ENCODE assay signal across 23 cellular contexts in the genomic region with DNA sequence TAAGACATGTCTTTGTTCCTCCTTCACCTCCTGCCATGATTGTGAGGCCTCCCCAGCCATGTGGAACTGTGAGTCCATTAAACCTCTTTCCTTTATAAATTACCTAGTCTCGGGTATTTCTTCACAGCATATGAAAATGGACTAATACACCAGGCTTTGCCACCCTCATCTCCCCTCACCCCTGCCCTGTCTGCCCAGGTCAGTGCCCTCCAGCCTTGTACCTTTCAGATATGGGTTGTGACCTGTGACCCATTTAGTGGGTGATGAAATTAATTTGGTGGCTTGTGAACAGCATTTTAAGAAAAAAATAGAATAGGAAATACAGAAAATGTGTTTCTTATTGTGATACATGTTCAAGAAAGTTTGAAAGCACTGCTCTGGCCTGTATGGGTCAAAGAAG. TPM values are rescaled to one million over a fixed set of nuclear protein-coding genes. Genes with fewer than 3 reads are reported as not detected.
A peak's percentile ranks its signal among the peaks of the same experiment; 100 is the strongest.
DNase-seq lines count a peak whose midpoint lies in the region; ATAC-seq and TF ChIP-seq lines count a peak whose summit lies in the region.
"Had no signal": no experiment of that assay in that cellular context is flagged by ENCODE, and none has a peak within 500 bp of the region (broad histone marks: within the 10 kb centered on the region; RNA-seq: fewer than 3 reads in every experiment).

No MANE protein-coding gene starts in this region.

- H3K4me1 Mint-ChIP-seq in mesothelial cell of epicardium: peaks cover 58% of the 10 kb centered on the region
- no peaks in the 10 kb centered on the region for H3K4me1 Mint-ChIP-seq in activated naive CD8-positive, alpha-beta T cell treated with anti-CD3 and anti-CD28 coated beads, Interleukin-2, amount 50 U/mL, for 24 hours

- no peaks in the 10 kb centered on the region for H3K36me3 Mint-ChIP-seq in mesothelial cell of epicardium
- peaks cover under 1% of the 10 kb centered on the region for H3K36me3 Mint-ChIP-seq in activated naive CD8-positive, alpha-beta T cell treated with anti-CD3 and anti-CD28 coated beads, Interleukin-2, amount 50 U/mL, for 24 hours (ENCODE audit: low read depth)
- H3K36me3 Mint-ChIP-seq: natural killer cell treated with Interleukin-12 subunit alpha and Interleukin-12 subunit beta and Interleukin-15 and Interleukin-18, amount 100 ng/mL, for 72 hours had no signal

- ATAC-seq in left ventricle myocardium superior: no peak
- ATAC-seq in activated naive CD8-positive, alpha-beta T cell treated with anti-CD3 and anti-CD28 coated beads, Interleukin-2, amount 50 U/mL, for 24 hours: no peak
- ATAC-seq in GM21619 (IDR thresholded peaks at IDR 0.05; ENCODE audit: unreplicated experiment): no peak
- ATAC-seq: natural killer cell treated with Interleukin-12 subunit alpha and Interleukin-12 subunit beta and Interleukin-15 and Interleukin-18, amount 100 ng/mL, for 72 hours; Right ventricle myocardium inferior had no signal

- DNase-seq in right atrium auricular region (ENCODE audit: low spot score) (peak; percentile 1), left ventricle myocardium superior (no peak), OCI-LY7 (ENCODE audit: low spot score) (no peak), mesothelial cell of epicardium (ENCODE audit: low spot score in 2 of 2, unreplicated experiment in 2 of 2) (no peak), NCI-H82 treated with DMSO at 0.1 percent for 48 hours (lab: John Stamatoyannopoulos, UW; ENCODE audit: unreplicated experiment) (no peak)
- DNase-seq in activated naive CD8-positive, alpha-beta T cell treated with anti-CD3 and anti-CD28 coated beads, Interleukin-2, amount 50 U/mL, for 24 hours: no peak
- DNase-seq: activated CD4-positive, alpha-beta T cell treated with anti-CD3 and anti-CD28 coated beads, Interleukin-2, amount 50 U/mL, for 4 hours; activated gamma-delta T cell treated with Interleukin-2 at 50 U/mL for 16 hours; caudate nucleus; COR-L47; cortex of kidney; Karpas-422; NCI-H2081; NCI-H524 treated with DMSO at 0.1 percent for 48 hours; occipital lobe; SK-N-SH; stimulated activated naive CD4-positive, alpha-beta T cell treated with Interleukin-2 at 50 U/mL for 16 hours had no signal

- H2AFZ ChIP-seq in OCI-LY7 (ENCODE audit: low read length): no peak overlapping the region

- intact Hi-C loops in left ventricle myocardium superior (cut with micrococcal nuclease) (no loop called here), OCI-LY7 (cut with micrococcal nuclease; ENCODE audit: unreplicated experiment) (loop anchor here (2.0 to 5.0 kb wide), 2 partner anchors 70 to 153 kb away; a partner anchor contains a TSS)

- no peaks in the 10 kb centered on the region for H3K27me3 ChIP-seq in right atrium auricular region
- H3K27me3 ChIP-seq: testis had no signal

- POLR2A ChIA-PET in OCI-LY7 (lab: Charles Lee): interaction anchor here (1.0 kb wide), 1 partner anchor 29 kb away, joined by 4 read pairs; no protein-coding TSS in a partner anchor

- no peaks in the 10 kb centered on the region for H3K9me2 ChIP-seq in OCI-LY7 (ENCODE audit: insufficient read depth, low read length)
- H3K9me2 ChIP-seq: SK-N-SH had no signal

- TF ChIP-seq CTCF in right atrium auricular region (IDR thresholded peaks at IDR 0.05) (no peak), OCI-LY7 (conservative IDR thresholded peaks at IDR 0.05; ENCODE audit: low read length) (no peak), mesothelial cell of epicardium (IDR thresholded peaks at IDR 0.05; ENCODE audit: unreplicated experiment) (no peak)

- H3K4me3 ChIP-seq in right atrium auricular region (no peak overlapping the region), OCI-LY7 (ENCODE audit: low read depth, low read length, poor library complexity, severe bottlenecking) (no peak overlapping the region)
- H3K4me3 ChIP-seq: skin epidermis, testis had no signal

- H3K4me1 ChIP-seq in right atrium auricular region (peaks cover 0 to 11% of the 10 kb centered on the region in 2 donors), OCI-LY7 (ENCODE audit: insufficient read depth, low read length, poor library complexity, severe bottlenecking) (peaks cover 52% of the 10 kb centered on the region)
- H3K4me1 ChIP-seq: testis had no signal

- H3K79me2 ChIP-seq in OCI-LY7 (ENCODE audit: insufficient read depth, low read depth, low read length): no peaks in the 10 kb centered on the region

- H3K4me3 Mint-ChIP-seq in mesothelial cell of epicardium: no peak overlapping the region
- no peak overlapping the region for H3K4me3 Mint-ChIP-seq in activated naive CD8-positive, alpha-beta T cell treated with anti-CD3 and anti-CD28 coated beads, Interleukin-2, amount 50 U/mL, for 24 hours
- H3K4me3 Mint-ChIP-seq: natural killer cell treated with Interleukin-12 subunit alpha and Interleukin-12 subunit beta and Interleukin-15 and Interleukin-18, amount 100 ng/mL, for 72 hours; T-helper 1 cell treated with Interleukin-12 subunit alpha and Interleukin-12 subunit beta and Interleukin-4 antibody, amounts not matched to agents 30 μg/mL and 1 μg/mL, for 36 hours had no signal

- H3K9me3 Mint-ChIP-seq in mesothelial cell of epicardium: no peaks in the 10 kb centered on the region
- H3K9me3 Mint-ChIP-seq in activated naive CD8-positive, alpha-beta T cell treated with anti-CD3 and anti-CD28 coated beads, Interleukin-2, amount 50 U/mL, for 24 hours: no peaks in the 10 kb centered on the region
- H3K9me3 Mint-ChIP-seq: natural killer cell treated with Interleukin-12 subunit alpha and Interleukin-12 subunit beta and Interleukin-15 and Interleukin-18, amount 100 ng/mL, for 72 hours; T-helper 1 cell treated with Interleukin-12 subunit alpha and Interleukin-12 subunit beta and Interleukin-4 antibody, amounts not matched to agents 30 μg/mL and 1 μg/mL, for 36 hours had no signal

- H3K27ac Mint-ChIP-seq in mesothelial cell of epicardium: peak overlapping the region; percentile 37
- no peak overlapping the region for H3K27ac Mint-ChIP-seq in activated naive CD8-positive, alpha-beta T cell treated with anti-CD3 and anti-CD28 coated beads, Interleukin-2, amount 50 U/mL, for 24 hours
- H3K27ac Mint-ChIP-seq: natural killer cell treated with Interleukin-12 subunit alpha and Interleukin-12 subunit beta and Interleukin-15 and Interleukin-18, amount 100 ng/mL, for 72 hours; T-helper 1 cell treated with Interleukin-12 subunit alpha and Interleukin-12 subunit beta and Interleukin-4 antibody, amounts not matched to agents 30 μg/mL and 1 μg/mL, for 36 hours had no signal

- H3K9me3 ChIP-seq in right atrium auricular region (no peaks in the 10 kb centered on the region), OCI-LY7 (ENCODE audit: low read length) (no peaks in the 10 kb centered on the region)
- H3K9me3 ChIP-seq: SK-N-SH, testis had no signal

- H3K36me3 ChIP-seq in right atrium auricular region (no peaks in the 10 kb centered on the region), OCI-LY7 (ENCODE audit: insufficient read depth, low read length) (peaks cover 46% of the 10 kb centered on the region)

- CTCF ChIA-PET in OCI-LY7 (lab: Charles Lee; ENCODE audit: unreplicated experiment): interaction anchor here (1.4 kb wide), 1 partner anchor 76 kb away, joined by 6 read pairs; no protein-coding TSS in a partner anchor

- no peak overlapping the region for H3K4me2 ChIP-seq in OCI-LY7 (ENCODE audit: low read length)
- H3K4me2 ChIP-seq: SK-N-SH had no signal

- no peaks in the 10 kb centered on the region for H3K27me3 Mint-ChIP-seq in mesothelial cell of epicardium (ENCODE audit: low read depth)
- no peaks in the 10 kb centered on the region for H3K27me3 Mint-ChIP-seq in activated naive CD8-positive, alpha-beta T cell treated with anti-CD3 and anti-CD28 coated beads, Interleukin-2, amount 50 U/mL, for 24 hours

- no peaks in the 10 kb centered on the region for H4K20me1 ChIP-seq in OCI-LY7 (ENCODE audit: insufficient read depth, low read length)

- no TSS peak for BruUV-seq in OCI-LY7 (replicated peaks; lab: Mats Ljungman, UMichigan)

- H3K27ac ChIP-seq in right atrium auricular region (no peak overlapping the region), OCI-LY7 (ENCODE audit: low read depth, low read length, poor library complexity, severe bottlenecking) (peak overlapping the region; percentile 55)
- H3K27ac ChIP-seq: skin epidermis, testis had no signal

RNA-seq across cellular contexts. Expression of a gene that starts 56.3 kb away (rescaled TPM):
- under 1 TPM in 1 of 2 donors, not detected in 1; 0.08 TPM for total RNA-seq in right atrium auricular region
- 0.25 TPM for total RNA-seq in left ventricle myocardium superior
- 4.9 and 6.6 TPM in 2 replicates for total RNA-seq in OCI-LY7 (2014; rRNA removed; shearing (Covaris generic))
- total RNA-seq in OCI-LY7 (2022): 8.0 and 8.1 TPM in 2 replicates
- 2.0 to 3.4 TPM (median 3.1 TPM) in 3 replicates for total RNA-seq in mesothelial cell of epicardium
